9 cellular contexts compared by ENCODE assay signal in genomic region chr5:146426853-146427618, GRCh38. TPM values are rescaled to one million over a fixed set of nuclear protein-coding genes. Genes with fewer than 3 reads are reported as not detected.
DNase-seq lines count a peak whose midpoint lies in the region; ATAC-seq and TF ChIP-seq lines count a peak whose summit lies in the region.
"Had no signal": no experiment of that assay in that cellular context is flagged by ENCODE, and none has a peak within 500 bp of the region (broad histone marks: within the 10 kb centered on the region; RNA-seq: fewer than 3 reads in every experiment).

No MANE protein-coding gene starts in this region.

- ATAC-seq in GM19463 (IDR thresholded peaks at IDR 0.05; ENCODE audit: unreplicated experiment) (peak; percentile 66), HG03139 (IDR thresholded peaks at IDR 0.05; ENCODE audit: unreplicated experiment) (no peak)

- H3K4me2 ChIP-seq in SK-N-SH = no peak overlapping the region
- no peak overlapping the region for H3K4me2 ChIP-seq in neuronal stem cell (ENCODE audit: insufficient read depth, low read length, poor library complexity, severe bottlenecking)

- H3K79me1 ChIP-seq in neuronal stem cell (ENCODE audit: low read depth, low read length) = no peaks in the 10 kb centered on the region

- 21% methylated on average over 7 of the region's 7 CpGs for WGBS in SK-N-SH (ENCODE audit: low lambda C conversion rate)
- WGBS in neuronal stem cell (ENCODE audit: extremely low coverage in 2 of 2, insufficient read length in 2 of 2, insufficient replicate concordance in 1 of 2), 2 donors = no CpG with 5 or more reads among the region's 7 CpGs

- POLR2A ChIA-PET in SK-N-SH (lab: Yijun Ruan, JAX) = no interaction called here

- H3K4me1 ChIP-seq in SK-N-SH (ENCODE audit: control insufficient read depth in 1 of 2, insufficient read depth in 2 of 2, low read depth in 1 of 2, low read length in 1 of 2) = no peaks in the 10 kb centered on the region; a peak in 1 of 4 replicates
- H3K4me1 ChIP-seq in neuronal stem cell (ENCODE audit: control insufficient read depth in 2 of 2, insufficient read depth in 1 of 2, low read depth in 1 of 2, low read length in 2 of 2) = no peaks in the 10 kb centered on the region

- H3K27me3 ChIP-seq in SK-N-SH (ENCODE audit: insufficient read depth) (peaks cover 10% of the 10 kb centered on the region; the same call in 1 of the 2 replicates), neuronal stem cell (ENCODE audit: control insufficient read depth in 3 of 3, insufficient read depth in 3 of 3, low read depth in 1 of 3, low read length in 3 of 3) (peaks cover 0 to 16% (median 2%) of the 10 kb centered on the region in 3 experiments)

- H4K8ac ChIP-seq in neuronal stem cell (ENCODE audit: low read depth, low read length) = no peak overlapping the region

- no peak overlapping the region for H3K18ac ChIP-seq in neuronal stem cell (ENCODE audit: low read length)

- H2BK12ac ChIP-seq in neuronal stem cell (ENCODE audit: low read length) = no peak overlapping the region

- H3K23ac ChIP-seq in neuronal stem cell (ENCODE audit: low read depth, low read length, poor library complexity) = no peak overlapping the region

- H3K9me2 ChIP-seq in SK-N-SH = no peaks in the 10 kb centered on the region

- H3K9me3 ChIP-seq in SK-N-SH (no peaks in the 10 kb centered on the region), neuronal stem cell (replicated peaks in 1 of 2; ENCODE audit: control insufficient read depth in 2 of 2, insufficient read depth in 1 of 2, low read depth in 1 of 2, low read length in 2 of 2) (no peaks in the 10 kb centered on the region)

- H2BK5ac ChIP-seq in neuronal stem cell (ENCODE audit: low read length) = no peak overlapping the region

- peak; percentile 64 for DNase-seq in DMS53 treated with DMSO at 0.1 percent for 48 hours (lab: John Stamatoyannopoulos, UW; ENCODE audit: unreplicated experiment)
- DNase-seq in LoVo (ENCODE audit: low spot score) = peak; percentile 72
- peak; percentile 49 for DNase-seq in SK-N-SH
- peak; percentile 64 for DNase-seq in fibroblast of peridontal ligament (ENCODE audit: extremely low read depth)
- DNase-seq in neuronal stem cell (ENCODE audit: low spot score) = no peak
- DNase-seq in stimulated activated CD4-positive, alpha-beta T cell treated with anti-CD3 and anti-CD28 coated beads, Interleukin-4, amount 100 ng/mL, for 4 hours = no peak
- DNase-seq: activated B cell treated with CpG ODN at 0.5 μM for 24 hours had no signal

- no peak overlapping the region for H3K4ac ChIP-seq in neuronal stem cell (ENCODE audit: low read length)

- peak; percentile 77 for TF ChIP-seq CTCF in SK-N-SH (IDR thresholded peaks at IDR 0.05)

- no peak for TF ChIP-seq EP300 in SK-N-SH (IDR thresholded peaks at IDR 0.05; ENCODE audit: borderline replicate concordance in 1 of 2, low read depth in 1 of 2, low read length in 1 of 2)

- H3K14ac ChIP-seq in neuronal stem cell (ENCODE audit: low read length) = no peak overlapping the region

- H3K79me2 ChIP-seq in SK-N-SH (ENCODE audit: insufficient read depth) = no peaks in the 10 kb centered on the region

- CTCF ChIA-PET in SK-N-SH (lab: Yijun Ruan, JAX) = interaction anchor here (0.6 to 3.8 kb wide), 37 partner anchors 10 to 604 kb away, joined by 3 to 32 read pairs (median 4); partner anchors contain the start of gene TCERG1

- H3F3A ChIP-seq in SK-N-SH (replicated peaks; ENCODE audit: insufficient read depth) = no peaks in the 10 kb centered on the region

- no peaks in the 10 kb centered on the region for H3K36me3 ChIP-seq in SK-N-SH (replicated peaks in 1 of 2; ENCODE audit: control insufficient read depth in 1 of 2, insufficient read depth in 2 of 2, low read length in 1 of 2)
- H3K36me3 ChIP-seq in neuronal stem cell (replicated peaks in 1 of 2; ENCODE audit: control insufficient read depth in 2 of 2, insufficient read depth in 2 of 2, low read length in 2 of 2) = no peaks in the 10 kb centered on the region

- no peak overlapping the region for H2BK15ac ChIP-seq in neuronal stem cell (ENCODE audit: low read length)

- no peak overlapping the region for H3K4me3 ChIP-seq in SK-N-SH (ENCODE audit: low read depth in 2 of 2, low read length in 1 of 2)
- no peak overlapping the region for H3K4me3 ChIP-seq in neuronal stem cell (ENCODE audit: low read length in 2 of 2)

- H2AFZ ChIP-seq in SK-N-SH (ENCODE audit: low read depth) (no peak overlapping the region), neuronal stem cell (ENCODE audit: low read length) (peak overlapping the region; percentile 52)

- TF ChIP-seq RAD21 in SK-N-SH (IDR thresholded peaks at IDR 0.05; ENCODE audit: low read length) = peak; percentile 94

- H3K27ac ChIP-seq in SK-N-SH (ENCODE audit: low read depth in 2 of 2, low read length in 1 of 2) = no peak overlapping the region
- no peak overlapping the region for H3K27ac ChIP-seq in neuronal stem cell (replicated peaks; ENCODE audit: low read length)

- no peak overlapping the region for H2AK5ac ChIP-seq in neuronal stem cell (ENCODE audit: low read depth, low read length)

- H3K9ac ChIP-seq in SK-N-SH (no peak overlapping the region), neuronal stem cell (ENCODE audit: low read depth, low read length, poor library complexity) (no peak overlapping the region)

- no peak overlapping the region for H2BK120ac ChIP-seq in neuronal stem cell (ENCODE audit: low read depth, low read length)

- H4K20me1 ChIP-seq in SK-N-SH (ENCODE audit: insufficient read depth) = no peaks in the 10 kb centered on the region

- H4K91ac ChIP-seq in neuronal stem cell (ENCODE audit: low read depth, low read length, poor library complexity) = no peak overlapping the region

TF ChIP-seq in SK-N-SH, 30 proteins besides CTCF, POLR2A, EP300 and RAD21:
- TF ChIP-seq SMC3 (IDR thresholded peaks at IDR 0.05; ENCODE audit: low read depth, low read length) = peak; percentile 65
- TF ChIP-seq REST (IDR thresholded peaks at IDR 0.05; ENCODE audit: low read depth, low read length) = no peak

RNA-seq across cellular contexts. Expression of gene TCERG1, which starts 20.1 kb away (rescaled TPM):
- 38.5 and 47.3 TPM in 2 replicates for polyA plus RNA-seq in SK-N-SH (2012; rRNA removed)
- polyA plus RNA-seq in SK-N-SH (2012; cell fraction: cytosol; rRNA removed) = 21.6 and 26.7 TPM in 2 replicates
- 72.8 and 132 TPM in 2 replicates for polyA plus RNA-seq in SK-N-SH (2012; cell fraction: nucleus; rRNA removed)
- 120 TPM for polyA plus RNA-seq in neuronal stem cell (2013, experiment 1 of 2)
- 125 TPM for polyA plus RNA-seq in neuronal stem cell (2013, experiment 2 of 2)

Comparison
In these comparisons a context has a peak if more than half of its experiments do, and no peak if none do; other contexts are left out.
1. DNase-seq: peak in DMS53 treated with DMSO at 0.1 percent for 48 hours (single experiment), LoVo (single experiment), SK-N-SH (single experiment) and fibroblast of peridontal ligament (single experiment); none in neuronal stem cell (single experiment) and stimulated activated CD4-positive, alpha-beta T cell treated with anti-CD3 and anti-CD28 coated beads, Interleukin-4, amount 100 ng/mL, for 4 hours (0 of 2).